Comparison of ENCODE assay signal across 9 cellular contexts in genomic region chr10:13706604-13707003, GRCh38.
DNase-seq lines count a peak whose midpoint lies in the region; ATAC-seq, FAIRE-seq and TF ChIP-seq lines count a peak whose summit lies in the region.
"Had no signal": no experiment of that assay in that cellular context is flagged by ENCODE, and none has a peak within 500 bp of the region (broad histone marks: within the 10 kb centered on the region; RNA-seq: fewer than 3 reads in every experiment).

No MANE protein-coding gene starts in this region.

- FAIRE-seq in pancreas (lab: Jason Lieb, UNC) = no peak

- H3K27ac ChIP-seq in SJSA1 = no peak overlapping the region
- peak overlapping the region in 3 of 4 donors; percentile 53 to 72 (median 67) for H3K27ac ChIP-seq in gastroesophageal sphincter
- peak overlapping the region; percentile 53 to 71 (median 58) for H3K27ac ChIP-seq in pancreas
- no peak overlapping the region for H3K27ac ChIP-seq in effector memory CD4-positive, alpha-beta T cell (ENCODE audit: insufficient read depth, low read length, poor library complexity, severe bottlenecking)

- H3K9me3 ChIP-seq in SJSA1 (replicated peaks) (no peaks in the 10 kb centered on the region), gastroesophageal sphincter (no peaks in the 10 kb centered on the region), pancreas (no peaks in the 10 kb centered on the region)
- no peaks in the 10 kb centered on the region for H3K9me3 ChIP-seq in effector memory CD4-positive, alpha-beta T cell (ENCODE audit: control insufficient read depth, low read length)
- H3K9me3 ChIP-seq: gastrocnemius medialis had no signal

- TF ChIP-seq POLR2A in gastroesophageal sphincter (IDR thresholded peaks at IDR 0.05) = no peak

- no peaks in the 10 kb centered on the region for H3K36me3 ChIP-seq in SJSA1
- H3K36me3 ChIP-seq in gastroesophageal sphincter = no peaks in the 10 kb centered on the region
- H3K36me3 ChIP-seq in pancreas = no peaks in the 10 kb centered on the region
- no peaks in the 10 kb centered on the region for H3K36me3 ChIP-seq in effector memory CD4-positive, alpha-beta T cell (ENCODE audit: control insufficient read depth, insufficient read depth, low read length)
- H3K36me3 ChIP-seq: gastrocnemius medialis had no signal

- TF ChIP-seq EP300 in gastroesophageal sphincter (IDR thresholded peaks at IDR 0.05) = no peak

- intact Hi-C loops in pancreas (cut with DNase I) = loop anchor here in 1 of 3 donors (10.0 kb wide), 1 partner anchor 68 kb away; no protein-coding TSS in a partner anchor

- POLR2A ChIA-PET in GM10248 (lab: Yijun Ruan, JAX) = no interaction called here

- 41 to 52% methylated on average over 4 to 7 of the region's 10 CpGs for WGBS in gastroesophageal sphincter (ENCODE audit: low coverage in 1 of 2), 2 donors
- 7 to 9% methylated on average over 10 of the region's 10 CpGs for WGBS in pancreas, 2 donors

- H3K4me1 ChIP-seq in SJSA1 (replicated peaks) = peaks cover 41% of the 10 kb centered on the region
- peaks cover 0 to 63% (median 5%) of the 10 kb centered on the region in 3 donors for H3K4me1 ChIP-seq in gastroesophageal sphincter
- peaks cover 0 to 15% (median 6%) of the 10 kb centered on the region in 3 donors for H3K4me1 ChIP-seq in pancreas
- H3K4me1 ChIP-seq in effector memory CD4-positive, alpha-beta T cell (ENCODE audit: control insufficient read depth, insufficient read depth, low read length, poor library complexity, severe bottlenecking) = peaks cover 5% of the 10 kb centered on the region

- TF ChIP-seq CTCF in gastroesophageal sphincter (IDR thresholded peaks at IDR 0.05) (no peak), pancreas (IDR thresholded peaks at IDR 0.05) (no peak), GM10248 (IDR thresholded peaks at IDR 0.05; ENCODE audit: control extremely low read depth, extremely low read depth, low read depth, missing control alignments) (no peak)

- ATAC-seq in gastroesophageal sphincter (no peak), pancreas (peak; percentile 44 to 57 (median 50))

- H3K27me3 ChIP-seq in SJSA1 (replicated peaks) (no peaks in the 10 kb centered on the region), gastroesophageal sphincter (no peaks in the 10 kb centered on the region), pancreas (no peaks in the 10 kb centered on the region)
- H3K27me3 ChIP-seq in effector memory CD4-positive, alpha-beta T cell (replicated peaks; ENCODE audit: control insufficient read depth, insufficient read depth, low read length, poor library complexity, severe bottlenecking) = no peaks in the 10 kb centered on the region
- H3K27me3 ChIP-seq: gastrocnemius medialis had no signal

- CTCF ChIA-PET in GM10248 (lab: Yijun Ruan, JAX) = interaction anchor here (1.1 to 2.9 kb wide), 6 partner anchors 8 to 76 kb away, joined by 4 to 21 read pairs (median 4); no protein-coding TSS in a partner anchor

- DNase-seq in Daoy (ENCODE audit: low read depth) = peak; percentile 17
- no peak for DNase-seq in SJSA1 (ENCODE audit: low read depth in 1 of 2, low spot score in 2 of 2)
- peak in 1 of 6 donors; percentile 26 for DNase-seq in pancreas
- DNase-seq in stimulated activated naive CD4-positive, alpha-beta T cell treated with Interleukin-2 at 50 U/mL for 16 hours (lab: John Stamatoyannopoulos, UW) = no peak
- DNase-seq in GM10248 (ENCODE audit: extremely low spot score) = no peak
- DNase-seq in effector memory CD4-positive, alpha-beta T cell = no peak
- DNase-seq in T1000 (lab: John Stamatoyannopoulos, UW) = no peak

- H3K4me3 ChIP-seq in SJSA1 = peak overlapping the region; percentile 44
- H3K4me3 ChIP-seq in gastroesophageal sphincter = peak overlapping the region; percentile 49 to 57
- H3K4me3 ChIP-seq in pancreas = peak overlapping the region; percentile 47 to 68 (median 62)
- H3K4me3 ChIP-seq in effector memory CD4-positive, alpha-beta T cell (ENCODE audit: insufficient read depth, low read depth, low read length, poor library complexity, severe bottlenecking) = no peak overlapping the region

Comparison
In these comparisons a context has a peak if more than half of its experiments do, and no peak if none do; other contexts are left out.
1. H3K27ac ChIP-seq: peak in gastroesophageal sphincter (3 of 4) and pancreas (4 of 4); none in SJSA1 (single experiment) and effector memory CD4-positive, alpha-beta T cell (single experiment).